ENCODE assay signal across 2 cellular contexts in the genomic region with DNA sequence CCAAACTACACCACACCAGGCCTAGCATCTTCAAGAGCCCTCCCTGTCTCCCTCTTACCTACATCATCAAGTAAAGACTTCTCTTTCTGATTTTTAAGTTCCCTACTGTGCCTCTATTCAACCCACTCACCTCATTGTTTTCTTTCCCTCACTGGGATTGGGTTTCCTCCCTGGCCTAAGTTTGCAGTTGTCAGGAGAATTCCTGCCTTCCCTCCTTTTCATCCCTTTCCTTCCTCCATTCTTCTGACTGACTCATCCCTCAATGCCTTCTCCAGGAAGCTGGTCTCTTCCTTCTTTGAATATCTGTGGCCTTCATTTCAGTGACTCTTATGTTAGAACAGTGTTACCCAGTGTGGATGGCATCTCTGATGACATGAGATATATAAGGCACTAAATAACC.
TF ChIP-seq lines count a peak whose summit lies in the region.

No MANE protein-coding gene starts in this region.

TF ChIP-seq in GM23338, 12 proteins besides CTCF, POLR2A, EP300 and RAD21:
- TF ChIP-seq, protein P1, sequence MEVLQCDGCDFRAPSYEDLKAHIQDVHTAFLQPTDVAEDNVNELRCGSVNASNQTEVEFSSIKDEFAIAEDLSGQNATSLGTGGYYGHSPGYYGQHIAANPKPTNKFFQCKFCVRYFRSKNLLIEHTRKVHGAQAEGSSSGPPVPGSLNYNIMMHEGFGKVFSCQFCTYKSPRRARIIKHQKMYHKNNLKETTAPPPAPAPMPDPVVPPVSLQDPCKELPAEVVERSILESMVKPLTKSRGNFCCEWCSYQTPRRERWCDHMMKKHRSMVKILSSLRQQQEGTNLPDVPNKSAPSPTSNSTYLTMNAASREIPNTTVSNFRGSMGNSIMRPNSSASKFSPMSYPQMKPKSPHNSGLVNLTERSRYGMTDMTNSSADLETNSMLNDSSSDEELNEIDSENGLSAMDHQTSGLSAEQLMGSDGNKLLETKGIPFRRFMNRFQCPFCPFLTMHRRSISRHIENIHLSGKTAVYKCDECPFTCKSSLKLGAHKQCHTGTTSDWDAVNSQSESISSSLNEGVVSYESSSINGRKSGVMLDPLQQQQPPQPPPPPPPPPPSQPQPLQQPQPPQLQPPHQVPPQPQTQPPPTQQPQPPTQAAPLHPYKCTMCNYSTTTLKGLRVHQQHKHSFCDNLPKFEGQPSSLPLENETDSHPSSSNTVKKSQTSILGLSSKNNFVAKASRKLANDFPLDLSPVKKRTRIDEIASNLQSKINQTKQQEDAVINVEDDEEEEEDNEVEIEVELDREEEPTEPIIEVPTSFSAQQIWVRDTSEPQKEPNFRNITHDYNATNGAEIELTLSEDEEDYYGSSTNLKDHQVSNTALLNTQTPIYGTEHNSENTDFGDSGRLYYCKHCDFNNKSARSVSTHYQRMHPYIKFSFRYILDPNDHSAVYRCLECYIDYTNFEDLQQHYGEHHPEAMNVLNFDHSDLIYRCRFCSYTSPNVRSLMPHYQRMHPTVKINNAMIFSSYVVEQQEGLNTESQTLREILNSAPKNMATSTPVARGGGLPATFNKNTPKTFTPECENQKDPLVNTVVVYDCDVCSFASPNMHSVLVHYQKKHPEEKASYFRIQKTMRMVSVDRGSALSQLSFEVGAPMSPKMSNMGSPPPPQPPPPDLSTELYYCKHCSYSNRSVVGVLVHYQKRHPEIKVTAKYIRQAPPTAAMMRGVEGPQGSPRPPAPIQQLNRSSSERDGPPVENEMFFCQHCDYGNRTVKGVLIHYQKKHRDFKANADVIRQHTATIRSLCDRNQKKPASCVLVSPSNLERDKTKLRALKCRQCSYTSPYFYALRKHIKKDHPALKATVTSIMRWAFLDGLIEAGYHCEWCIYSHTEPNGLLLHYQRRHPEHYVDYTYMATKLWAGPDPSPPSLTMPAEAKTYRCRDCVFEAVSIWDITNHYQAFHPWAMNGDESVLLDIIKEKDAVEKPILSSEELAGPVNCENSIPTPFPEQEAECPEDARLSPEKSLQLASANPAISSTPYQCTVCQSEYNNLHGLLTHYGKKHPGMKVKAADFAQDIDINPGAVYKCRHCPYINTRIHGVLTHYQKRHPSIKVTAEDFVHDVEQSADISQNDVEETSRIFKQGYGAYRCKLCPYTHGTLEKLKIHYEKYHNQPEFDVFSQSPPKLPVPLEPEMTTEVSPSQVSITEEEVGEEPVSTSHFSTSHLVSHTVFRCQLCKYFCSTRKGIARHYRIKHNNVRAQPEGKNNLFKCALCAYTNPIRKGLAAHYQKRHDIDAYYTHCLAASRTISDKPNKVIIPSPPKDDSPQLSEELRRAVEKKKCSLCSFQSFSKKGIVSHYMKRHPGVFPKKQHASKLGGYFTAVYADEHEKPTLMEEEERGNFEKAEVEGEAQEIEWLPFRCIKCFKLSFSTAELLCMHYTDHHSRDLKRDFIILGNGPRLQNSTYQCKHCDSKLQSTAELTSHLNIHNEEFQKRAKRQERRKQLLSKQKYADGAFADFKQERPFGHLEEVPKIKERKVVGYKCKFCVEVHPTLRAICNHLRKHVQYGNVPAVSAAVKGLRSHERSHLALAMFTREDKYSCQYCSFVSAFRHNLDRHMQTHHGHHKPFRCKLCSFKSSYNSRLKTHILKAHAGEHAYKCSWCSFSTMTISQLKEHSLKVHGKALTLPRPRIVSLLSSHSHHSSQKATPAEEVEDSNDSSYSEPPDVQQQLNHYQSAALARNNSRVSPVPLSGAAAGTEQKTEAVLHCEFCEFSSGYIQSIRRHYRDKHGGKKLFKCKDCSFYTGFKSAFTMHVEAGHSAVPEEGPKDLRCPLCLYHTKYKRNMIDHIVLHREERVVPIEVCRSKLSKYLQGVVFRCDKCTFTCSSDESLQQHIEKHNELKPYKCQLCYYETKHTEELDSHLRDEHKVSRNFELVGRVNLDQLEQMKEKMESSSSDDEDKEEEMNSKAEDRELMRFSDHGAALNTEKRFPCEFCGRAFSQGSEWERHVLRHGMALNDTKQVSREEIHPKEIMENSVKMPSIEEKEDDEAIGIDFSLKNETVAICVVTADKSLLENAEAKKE (CRISPR knock-in tag; IDR thresholded peaks at IDR 0.05): 0 out of 2 replicates have a peak, but pooled peaks have one; percentile 44
- no peak for TF ChIP-seq EZH2phosphoT487 (IDR thresholded peaks at IDR 0.05; ENCODE audit: unreplicated experiment)

TF ChIP-seq in WTC11, 78 proteins besides CTCF, POLR2A, EP300 and RAD21 (continued from another document):
- TF ChIP-seq MYBL2 (CRISPR knock-in tag; IDR thresholded peaks at IDR 0.05) (no peak), OVOL2 (CRISPR knock-in tag; IDR thresholded peaks at IDR 0.05; ENCODE audit: borderline replicate concordance) (no peak), CREM (CRISPR knock-in tag; IDR thresholded peaks at IDR 0.05) (no peak), NFATC4 (CRISPR knock-in tag; IDR thresholded peaks at IDR 0.05) (no peak), ESRRA (CRISPR knock-in tag; IDR thresholded peaks at IDR 0.05; ENCODE audit: borderline replicate concordance) (no peak), TCF7 (CRISPR knock-in tag; IDR thresholded peaks at IDR 0.05; ENCODE audit: low read depth) (no peak)
- TF ChIP-seq, protein P2, sequence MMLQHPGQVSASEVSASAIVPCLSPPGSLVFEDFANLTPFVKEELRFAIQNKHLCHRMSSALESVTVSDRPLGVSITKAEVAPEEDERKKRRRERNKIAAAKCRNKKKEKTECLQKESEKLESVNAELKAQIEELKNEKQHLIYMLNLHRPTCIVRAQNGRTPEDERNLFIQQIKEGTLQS (CRISPR knock-in tag; conservative IDR thresholded peaks at IDR 0.05): no peak
